In genomic region chr15:99249270-99249817, GRCh38 we compare ENCODE assay signal across 7 cellular contexts. TPM values are rescaled to one million over a fixed set of nuclear protein-coding genes. Genes with fewer than 3 reads are reported as not detected.
DNase-seq lines count a peak whose midpoint lies in the region; ATAC-seq and TF ChIP-seq lines count a peak whose summit lies in the region.

A gene with protein sequence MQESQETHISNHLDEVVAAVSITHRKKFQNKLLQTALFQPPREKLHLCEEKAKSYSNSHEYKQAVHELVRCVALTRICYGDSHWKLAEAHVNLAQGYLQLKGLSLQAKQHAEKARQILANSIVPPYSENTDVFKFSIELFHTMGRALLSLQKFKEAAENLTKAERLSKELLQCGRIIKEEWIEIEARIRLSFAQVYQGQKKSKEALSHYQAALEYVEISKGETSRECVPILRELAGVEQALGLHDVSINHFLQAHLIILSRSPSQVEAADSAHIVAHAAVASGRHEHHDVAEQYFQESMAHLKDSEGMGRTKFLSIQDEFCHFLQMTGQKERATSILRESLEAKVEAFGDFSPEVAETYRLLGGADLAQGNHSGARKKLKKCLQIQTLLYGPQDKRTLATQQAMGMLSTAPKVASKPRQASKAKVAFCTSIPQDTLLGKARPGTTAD (minus strand): TSS chr15:99249581. CDS start chr15:99228712, 20,869 bp downstream.

- no peak for TF ChIP-seq CTCF in GM12865 (IDR thresholded peaks at IDR 0.05; ENCODE audit: insufficient read depth, low read depth, low read length, missing control alignments)
- TF ChIP-seq CTCF in PC-3 (conservative IDR thresholded peaks at IDR 0.05; ENCODE audit: low read depth, low read length): no peak
- TF ChIP-seq CTCF in lung (IDR thresholded peaks at IDR 0.05; ENCODE audit: control extremely low read depth, extremely low read depth): no peak
- no peak for TF ChIP-seq CTCF in testis (IDR thresholded peaks at IDR 0.05)

- peak within 1 kb of the TSS; percentile 86 for H3K4me2 ChIP-seq in PC-3 (ENCODE audit: low read length)

- H3K79me2 ChIP-seq in PC-3 (ENCODE audit: low read length): peaks cover 46% of the 10 kb centered on the region

- H2AFZ ChIP-seq in PC-3 (ENCODE audit: low read length): peak within 1 kb of the TSS; percentile 87

- peak within 1 kb of the TSS; percentile 94 for H3K9ac ChIP-seq in PC-3 (ENCODE audit: low read length)

- POLR2A ChIA-PET in PC-3 (lab: Charles Lee; ENCODE audit: unreplicated experiment): interaction anchor here (0.6 kb wide), 1 partner anchor 126 kb away, joined by 3 read pairs; no protein-coding TSS in a partner anchor

- DNase-seq in GM12865 (ENCODE audit: low read depth) (no peak), PC-3 (peak; percentile 91), lung (ENCODE audit: low spot score) (peak; percentile 31), testis (peak; percentile 73)
- DNase-seq in effector memory CD4-positive, alpha-beta T cell: no peak

- WGBS in ectodermal cell, 2 experiments: 23 to 24% methylated on average over 12 of the region's 12 CpGs
- 6 to 14% methylated on average over 12 of the region's 12 CpGs for WGBS in lung, 2 donors
- 1 to 2% methylated on average over 12 of the region's 12 CpGs for WGBS in testis, 2 donors

- H3K27me3 ChIP-seq in PC-3 (ENCODE audit: low read length): no peaks in the 10 kb centered on the region
- H3K27me3 ChIP-seq in ectodermal cell (ENCODE audit: control insufficient read depth, insufficient read depth, low read length, poor library complexity, severe bottlenecking): peaks cover 8% of the 10 kb centered on the region
- no peaks in the 10 kb centered on the region for H3K27me3 ChIP-seq in lung (ENCODE audit: control insufficient read depth, insufficient read depth)
- H3K27me3 ChIP-seq in testis: no peaks in the 10 kb centered on the region
- no peaks in the 10 kb centered on the region for H3K27me3 ChIP-seq in effector memory CD4-positive, alpha-beta T cell (replicated peaks; ENCODE audit: control insufficient read depth, insufficient read depth, low read length, poor library complexity, severe bottlenecking)

- CTCF ChIA-PET in PC-3 (lab: Charles Lee): no interaction called here

- peak within 1 kb of the TSS; percentile 87 for H3K4me3 ChIP-seq in GM12865 (ENCODE audit: low read depth, low read length)
- H3K4me3 ChIP-seq in PC-3 (ENCODE audit: low read length): peak within 1 kb of the TSS; percentile 78
- H3K4me3 ChIP-seq in ectodermal cell (ENCODE audit: insufficient read depth, low read depth, low read length): peak within 1 kb of the TSS; percentile 62
- peak within 1 kb of the TSS; percentile 59 for H3K4me3 ChIP-seq in lung
- H3K4me3 ChIP-seq in testis: peak within 1 kb of the TSS; percentile 73 to 88
- H3K4me3 ChIP-seq in effector memory CD4-positive, alpha-beta T cell (ENCODE audit: insufficient read depth, low read depth, low read length, poor library complexity, severe bottlenecking): no peak within 1 kb of the TSS

- no peaks in the 10 kb centered on the region for H3K9me3 ChIP-seq in PC-3 (ENCODE audit: low read length)
- no peaks in the 10 kb centered on the region for H3K9me3 ChIP-seq in ectodermal cell (ENCODE audit: control insufficient read depth, low read length)
- H3K9me3 ChIP-seq in lung (ENCODE audit: control insufficient read depth in 2 of 2, insufficient read depth in 1 of 2, low read length in 1 of 2): peaks cover 0 to 1% of the 10 kb centered on the region in 2 donors
- no peaks in the 10 kb centered on the region for H3K9me3 ChIP-seq in testis
- no peaks in the 10 kb centered on the region for H3K9me3 ChIP-seq in effector memory CD4-positive, alpha-beta T cell (ENCODE audit: control insufficient read depth, low read length)

- H3K27ac ChIP-seq in PC-3 (ENCODE audit: low read length) (peak within 1 kb of the TSS; percentile 69), ectodermal cell (ENCODE audit: insufficient read depth, low read depth, low read length, poor library complexity, severe bottlenecking) (peak within 1 kb of the TSS; percentile 18), lung (ENCODE audit: low read depth in 1 of 2, low read length in 1 of 2) (peak within 1 kb of the TSS; percentile 79 to 99), testis (peak within 1 kb of the TSS; percentile 83 to 90)
- no peak within 1 kb of the TSS for H3K27ac ChIP-seq in effector memory CD4-positive, alpha-beta T cell (ENCODE audit: insufficient read depth, low read length, poor library complexity, severe bottlenecking)

- H3F3A ChIP-seq in PC-3 (ENCODE audit: low read length, unreplicated experiment): peaks cover 3% of the 10 kb centered on the region

- H3K36me3 ChIP-seq in PC-3 (ENCODE audit: low read depth, low read length): no peaks in the 10 kb centered on the region
- H3K36me3 ChIP-seq in ectodermal cell (ENCODE audit: control insufficient read depth, insufficient read depth, low read length): no peaks in the 10 kb centered on the region
- H3K36me3 ChIP-seq in lung (ENCODE audit: control insufficient read depth in 2 of 2, insufficient read depth in 2 of 2, low read length in 2 of 2): peaks cover 0 to 2% of the 10 kb centered on the region in 2 donors
- no peaks in the 10 kb centered on the region for H3K36me3 ChIP-seq in testis (ENCODE audit: low read depth, missing control alignments)
- no peaks in the 10 kb centered on the region for H3K36me3 ChIP-seq in effector memory CD4-positive, alpha-beta T cell (ENCODE audit: control insufficient read depth, insufficient read depth, low read length)

- H3K9me2 ChIP-seq in PC-3 (replicated peaks; ENCODE audit: low read length): no peaks in the 10 kb centered on the region

- no TSS peak for BruUV-seq in PC-3 (replicated peaks; lab: Mats Ljungman, UMichigan)

- H3K4me1 ChIP-seq in PC-3 (ENCODE audit: insufficient read depth, low read length) (peaks cover 36% of the 10 kb centered on the region), ectodermal cell (ENCODE audit: control insufficient read depth, insufficient read depth, low read length) (no peaks in the 10 kb centered on the region), lung (ENCODE audit: control insufficient read depth in 2 of 2, insufficient read depth in 2 of 2, low read length in 2 of 2) (peaks cover 2 to 6% of the 10 kb centered on the region in 2 donors), testis (peaks cover 9% of the 10 kb centered on the region)
- peaks cover 5% of the 10 kb centered on the region for H3K4me1 ChIP-seq in effector memory CD4-positive, alpha-beta T cell (ENCODE audit: control insufficient read depth, insufficient read depth, low read length, poor library complexity, severe bottlenecking)

- no peak for TF ChIP-seq POLR2A in testis (IDR thresholded peaks at IDR 0.05)

- ATAC-seq in PC-3 (peak; percentile 43), lung (ENCODE audit: insufficient read depth, low FRiP score) (peak; percentile 5), GM19455 (IDR thresholded peaks at IDR 0.05; ENCODE audit: unreplicated experiment) (no peak)

- H4K20me1 ChIP-seq in PC-3 (ENCODE audit: low read length): no peaks in the 10 kb centered on the region

- intact Hi-C loops in PC-3 (cut with micrococcal nuclease) (no loop called here), testis (cut with DNase I; ENCODE audit: low total_unique reads) (no loop called here)

RNA-seq across cellular contexts. Expression of the gene that starts here (rescaled TPM):
- total RNA-seq in PC-3 (2014; rRNA removed) (8.2 and 10.4 TPM in 2 replicates), lung (10 to 100 TPM; 14.6 to 48.5 TPM), testis (10 to 100 TPM; 37.2 to 40.5 TPM)
- 27.3 TPM for polyA plus RNA-seq in ectodermal cell (2013, experiment 1 of 4)
- polyA plus RNA-seq in ectodermal cell (2013, experiment 2 of 4): 26.3 TPM
- polyA plus RNA-seq in ectodermal cell (2013, experiment 3 of 4): 22.4 TPM
- polyA plus RNA-seq in ectodermal cell (2013, experiment 4 of 4): 27.3 TPM
- polyA plus RNA-seq in lung (1 to 10 TPM; 6.2 to 6.6 TPM), testis (ENCODE audit: insufficient read depth, low read depth, low replicate concordance) (26.6 TPM)

Comparison
In these comparisons a context has a peak if more than half of its experiments do, and no peak if none do; other contexts are left out.
1. DNase-seq: peak in PC-3 (single experiment), lung (single experiment) and testis (single experiment); none in GM12865 (single experiment) and effector memory CD4-positive, alpha-beta T cell (0 of 3).